Comparison of ENCODE assay signal across 1 cellular context in the genomic region with DNA sequence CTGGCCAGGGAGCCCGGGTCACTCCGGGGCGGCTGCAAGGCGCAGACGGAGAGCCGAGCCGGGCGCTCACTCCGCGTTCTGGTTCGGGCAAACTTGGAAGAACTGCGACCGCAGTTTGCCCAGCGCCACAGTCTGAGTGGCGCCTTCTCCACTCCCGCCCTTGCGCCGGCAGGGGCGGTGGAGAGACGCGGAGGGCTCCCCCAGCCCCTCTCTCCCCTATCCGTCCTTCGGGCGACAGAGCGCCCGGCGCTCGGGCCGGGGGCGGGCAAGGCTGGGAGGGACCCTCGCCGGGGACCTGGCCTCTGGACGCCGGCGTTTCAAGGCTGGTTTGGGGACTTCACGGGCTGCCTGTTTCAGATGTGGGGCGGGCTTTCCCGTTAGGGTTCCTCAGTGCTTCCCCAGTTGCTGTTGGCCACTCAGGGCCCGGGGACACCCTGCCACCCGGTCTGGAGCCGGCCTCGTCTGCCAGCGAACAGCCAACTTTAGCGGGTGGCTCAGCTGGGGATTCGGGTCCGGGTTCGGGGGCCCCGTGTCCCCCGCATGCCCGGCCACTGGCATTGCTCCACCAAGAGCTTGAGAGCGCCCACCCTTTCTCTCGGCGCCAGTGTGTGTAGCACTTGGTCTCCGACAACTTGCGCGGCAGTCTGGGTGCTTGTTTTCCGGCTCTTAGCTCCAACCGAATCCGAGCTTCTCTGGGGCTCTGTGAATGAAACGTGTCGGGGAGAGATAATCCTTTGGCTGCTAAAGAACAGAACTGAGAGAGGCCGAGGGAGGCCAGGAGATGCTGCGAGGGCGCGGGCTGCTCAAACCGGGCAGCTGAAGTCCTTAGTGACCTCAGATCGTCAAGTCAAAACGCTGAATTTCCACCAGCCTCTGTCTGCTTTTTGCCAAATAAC.
A peak's percentile ranks its signal among the peaks of the same experiment; 100 is the strongest.
TF ChIP-seq lines count a peak whose summit lies in the region.

No MANE protein-coding gene starts in this region.

TF ChIP-seq in HEK293, 187 proteins besides CTCF, POLR2A, EP300 and RAD21 (continued from another document):
- TF ChIP-seq, protein P1, sequence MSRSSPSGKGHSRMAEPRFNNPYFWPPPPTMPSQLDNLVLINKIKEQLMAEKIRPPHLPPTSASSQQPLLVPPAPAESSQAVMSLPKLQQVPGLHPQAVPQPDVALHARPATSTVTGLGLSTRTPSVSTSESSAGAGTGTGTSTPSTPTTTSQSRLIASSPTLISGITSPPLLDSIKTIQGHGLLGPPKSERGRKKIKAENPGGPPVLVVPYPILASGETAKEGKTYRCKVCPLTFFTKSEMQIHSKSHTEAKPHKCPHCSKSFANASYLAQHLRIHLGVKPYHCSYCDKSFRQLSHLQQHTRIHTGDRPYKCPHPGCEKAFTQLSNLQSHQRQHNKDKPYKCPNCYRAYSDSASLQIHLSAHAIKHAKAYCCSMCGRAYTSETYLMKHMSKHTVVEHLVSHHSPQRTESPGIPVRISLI (tag by site-specific recombination; IDR thresholded peaks at IDR 0.05), result peak; percentile 65; the same call in 1 of the 2 replicates
- TF ChIP-seq ZNF121 (tag by site-specific recombination; IDR thresholded peaks at IDR 0.05) (peak; percentile 51; the same call in 1 of the 2 replicates), SP3 (tag by site-specific recombination; IDR thresholded peaks at IDR 0.05) (0 out of 2 replicates have a peak, but pooled peaks have one; percentile 24), ZXDB (tag by site-specific recombination; IDR thresholded peaks at IDR 0.05) (peak; percentile 54), HOXD13 (CRISPR knock-in tag; IDR thresholded peaks at IDR 0.05; ENCODE audit: borderline replicate concordance) (no peak), ZNF76 (tag by site-specific recombination; IDR thresholded peaks at IDR 0.05; ENCODE audit: borderline replicate concordance, low read depth) (peak; percentile 63), ZBTB48 (tag by site-specific recombination; IDR thresholded peaks at IDR 0.05) (peak; percentile 99), ZNF292 (tag by site-specific recombination; IDR thresholded peaks at IDR 0.05; ENCODE audit: borderline replicate concordance, low read depth) (no peak), ZNF621 (tag by site-specific recombination; IDR thresholded peaks at IDR 0.05) (no peak), ZNF660 (tag by site-specific recombination; IDR thresholded peaks at IDR 0.05) (peak; percentile 92), ZEB2 (tag by site-specific recombination; IDR thresholded peaks at IDR 0.05) (peak; percentile 58), ZNF2 (tag by site-specific recombination; IDR thresholded peaks at IDR 0.05) (peak; percentile 75; the same call in 1 of the 2 replicates), KLF9 (tag by site-specific recombination; IDR thresholded peaks at IDR 0.05; ENCODE audit: low read depth) (no peak), ZBTB20 (tag by site-specific recombination; IDR thresholded peaks at IDR 0.05) (peak; percentile 91), ZNF423 (tag by site-specific recombination; IDR thresholded peaks at IDR 0.05) (0 out of 2 replicates have a peak, but pooled peaks have one; percentile 14)
- TF ChIP-seq, protein P2, sequence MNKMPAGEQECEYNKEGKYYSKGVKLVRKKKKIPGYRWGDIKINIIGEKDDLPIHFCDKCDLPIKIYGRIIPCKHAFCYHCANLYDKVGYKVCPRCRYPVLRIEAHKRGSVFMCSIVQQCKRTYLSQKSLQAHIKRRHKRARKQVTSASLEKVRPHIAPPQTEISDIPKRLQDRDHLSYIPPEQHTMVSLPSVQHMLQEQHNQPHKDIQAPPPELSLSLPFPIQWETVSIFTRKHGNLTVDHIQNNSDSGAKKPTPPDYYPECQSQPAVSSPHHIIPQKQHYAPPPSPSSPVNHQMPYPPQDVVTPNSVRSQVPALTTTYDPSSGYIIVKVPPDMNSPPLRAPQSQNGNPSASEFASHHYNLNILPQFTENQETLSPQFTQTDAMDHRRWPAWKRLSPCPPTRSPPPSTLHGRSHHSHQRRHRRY (tag by site-specific recombination; IDR thresholded peaks at IDR 0.05), result no peak
- TF ChIP-seq, protein P3, sequence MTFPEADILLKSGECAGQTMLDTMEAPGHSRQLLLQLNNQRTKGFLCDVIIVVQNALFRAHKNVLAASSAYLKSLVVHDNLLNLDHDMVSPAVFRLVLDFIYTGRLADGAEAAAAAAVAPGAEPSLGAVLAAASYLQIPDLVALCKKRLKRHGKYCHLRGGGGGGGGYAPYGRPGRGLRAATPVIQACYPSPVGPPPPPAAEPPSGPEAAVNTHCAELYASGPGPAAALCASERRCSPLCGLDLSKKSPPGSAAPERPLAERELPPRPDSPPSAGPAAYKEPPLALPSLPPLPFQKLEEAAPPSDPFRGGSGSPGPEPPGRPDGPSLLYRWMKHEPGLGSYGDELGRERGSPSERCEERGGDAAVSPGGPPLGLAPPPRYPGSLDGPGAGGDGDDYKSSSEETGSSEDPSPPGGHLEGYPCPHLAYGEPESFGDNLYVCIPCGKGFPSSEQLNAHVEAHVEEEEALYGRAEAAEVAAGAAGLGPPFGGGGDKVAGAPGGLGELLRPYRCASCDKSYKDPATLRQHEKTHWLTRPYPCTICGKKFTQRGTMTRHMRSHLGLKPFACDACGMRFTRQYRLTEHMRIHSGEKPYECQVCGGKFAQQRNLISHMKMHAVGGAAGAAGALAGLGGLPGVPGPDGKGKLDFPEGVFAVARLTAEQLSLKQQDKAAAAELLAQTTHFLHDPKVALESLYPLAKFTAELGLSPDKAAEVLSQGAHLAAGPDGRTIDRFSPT (tag by site-specific recombination; IDR thresholded peaks at IDR 0.05), result peak; percentile 75
- TF ChIP-seq, protein P4, sequence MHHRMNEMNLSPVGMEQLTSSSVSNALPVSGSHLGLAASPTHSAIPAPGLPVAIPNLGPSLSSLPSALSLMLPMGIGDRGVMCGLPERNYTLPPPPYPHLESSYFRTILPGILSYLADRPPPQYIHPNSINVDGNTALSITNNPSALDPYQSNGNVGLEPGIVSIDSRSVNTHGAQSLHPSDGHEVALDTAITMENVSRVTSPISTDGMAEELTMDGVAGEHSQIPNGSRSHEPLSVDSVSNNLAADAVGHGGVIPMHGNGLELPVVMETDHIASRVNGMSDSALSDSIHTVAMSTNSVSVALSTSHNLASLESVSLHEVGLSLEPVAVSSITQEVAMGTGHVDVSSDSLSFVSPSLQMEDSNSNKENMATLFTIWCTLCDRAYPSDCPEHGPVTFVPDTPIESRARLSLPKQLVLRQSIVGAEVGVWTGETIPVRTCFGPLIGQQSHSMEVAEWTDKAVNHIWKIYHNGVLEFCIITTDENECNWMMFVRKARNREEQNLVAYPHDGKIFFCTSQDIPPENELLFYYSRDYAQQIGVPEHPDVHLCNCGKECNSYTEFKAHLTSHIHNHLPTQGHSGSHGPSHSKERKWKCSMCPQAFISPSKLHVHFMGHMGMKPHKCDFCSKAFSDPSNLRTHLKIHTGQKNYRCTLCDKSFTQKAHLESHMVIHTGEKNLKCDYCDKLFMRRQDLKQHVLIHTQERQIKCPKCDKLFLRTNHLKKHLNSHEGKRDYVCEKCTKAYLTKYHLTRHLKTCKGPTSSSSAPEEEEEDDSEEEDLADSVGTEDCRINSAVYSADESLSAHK (tag by site-specific recombination; IDR thresholded peaks at IDR 0.05), result peak; percentile 60
- TF ChIP-seq, protein P5, sequence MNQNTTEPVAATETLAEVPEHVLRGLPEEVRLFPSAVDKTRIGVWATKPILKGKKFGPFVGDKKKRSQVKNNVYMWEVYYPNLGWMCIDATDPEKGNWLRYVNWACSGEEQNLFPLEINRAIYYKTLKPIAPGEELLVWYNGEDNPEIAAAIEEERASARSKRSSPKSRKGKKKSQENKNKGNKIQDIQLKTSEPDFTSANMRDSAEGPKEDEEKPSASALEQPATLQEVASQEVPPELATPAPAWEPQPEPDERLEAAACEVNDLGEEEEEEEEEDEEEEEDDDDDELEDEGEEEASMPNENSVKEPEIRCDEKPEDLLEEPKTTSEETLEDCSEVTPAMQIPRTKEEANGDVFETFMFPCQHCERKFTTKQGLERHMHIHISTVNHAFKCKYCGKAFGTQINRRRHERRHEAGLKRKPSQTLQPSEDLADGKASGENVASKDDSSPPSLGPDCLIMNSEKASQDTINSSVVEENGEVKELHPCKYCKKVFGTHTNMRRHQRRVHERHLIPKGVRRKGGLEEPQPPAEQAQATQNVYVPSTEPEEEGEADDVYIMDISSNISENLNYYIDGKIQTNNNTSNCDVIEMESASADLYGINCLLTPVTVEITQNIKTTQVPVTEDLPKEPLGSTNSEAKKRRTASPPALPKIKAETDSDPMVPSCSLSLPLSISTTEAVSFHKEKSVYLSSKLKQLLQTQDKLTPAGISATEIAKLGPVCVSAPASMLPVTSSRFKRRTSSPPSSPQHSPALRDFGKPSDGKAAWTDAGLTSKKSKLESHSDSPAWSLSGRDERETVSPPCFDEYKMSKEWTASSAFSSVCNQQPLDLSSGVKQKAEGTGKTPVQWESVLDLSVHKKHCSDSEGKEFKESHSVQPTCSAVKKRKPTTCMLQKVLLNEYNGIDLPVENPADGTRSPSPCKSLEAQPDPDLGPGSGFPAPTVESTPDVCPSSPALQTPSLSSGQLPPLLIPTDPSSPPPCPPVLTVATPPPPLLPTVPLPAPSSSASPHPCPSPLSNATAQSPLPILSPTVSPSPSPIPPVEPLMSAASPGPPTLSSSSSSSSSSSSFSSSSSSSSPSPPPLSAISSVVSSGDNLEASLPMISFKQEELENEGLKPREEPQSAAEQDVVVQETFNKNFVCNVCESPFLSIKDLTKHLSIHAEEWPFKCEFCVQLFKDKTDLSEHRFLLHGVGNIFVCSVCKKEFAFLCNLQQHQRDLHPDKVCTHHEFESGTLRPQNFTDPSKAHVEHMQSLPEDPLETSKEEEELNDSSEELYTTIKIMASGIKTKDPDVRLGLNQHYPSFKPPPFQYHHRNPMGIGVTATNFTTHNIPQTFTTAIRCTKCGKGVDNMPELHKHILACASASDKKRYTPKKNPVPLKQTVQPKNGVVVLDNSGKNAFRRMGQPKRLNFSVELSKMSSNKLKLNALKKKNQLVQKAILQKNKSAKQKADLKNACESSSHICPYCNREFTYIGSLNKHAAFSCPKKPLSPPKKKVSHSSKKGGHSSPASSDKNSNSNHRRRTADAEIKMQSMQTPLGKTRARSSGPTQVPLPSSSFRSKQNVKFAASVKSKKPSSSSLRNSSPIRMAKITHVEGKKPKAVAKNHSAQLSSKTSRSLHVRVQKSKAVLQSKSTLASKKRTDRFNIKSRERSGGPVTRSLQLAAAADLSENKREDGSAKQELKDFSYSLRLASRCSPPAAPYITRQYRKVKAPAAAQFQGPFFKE (tag by site-specific recombination; IDR thresholded peaks at IDR 0.05; ENCODE audit: borderline replicate concordance), result no peak
